Comparison of ENCODE assay signal across 7 cellular contexts in the genomic region with DNA sequence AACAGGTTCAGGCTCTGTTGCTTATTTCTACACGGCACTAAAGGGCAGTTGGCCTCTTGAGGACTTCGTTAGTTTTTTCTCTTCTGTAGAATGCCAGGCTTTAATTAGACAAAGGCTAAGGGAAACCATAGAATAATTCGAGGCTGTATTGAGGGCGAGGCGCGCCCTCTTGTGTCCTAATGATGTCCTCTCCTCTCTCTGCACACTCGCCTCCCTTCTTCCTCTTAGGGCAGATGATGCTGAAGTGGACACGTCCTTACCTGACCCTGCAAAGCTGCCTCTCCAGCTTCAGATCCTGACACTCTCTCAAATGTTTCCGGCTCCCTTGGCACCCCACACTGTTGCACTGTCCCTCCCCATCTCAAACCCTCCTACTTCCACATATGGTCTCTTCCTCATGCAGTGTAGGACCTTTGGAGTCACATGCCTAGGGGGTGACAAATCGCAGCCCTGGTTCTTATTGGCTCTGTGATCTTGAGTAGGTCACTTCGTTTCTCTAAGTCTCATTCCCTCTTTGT. TPM values are rescaled to one million over a fixed set of nuclear protein-coding genes. Genes with fewer than 3 reads are reported as not detected.
DNase-seq lines count a peak whose midpoint lies in the region; TF ChIP-seq lines count a peak whose summit lies in the region.

No MANE protein-coding gene starts in this region.

- peaks cover 42% of the 10 kb centered on the region for H3K4me1 ChIP-seq in Karpas-422 (ENCODE audit: low read length)
- peaks cover 20% of the 10 kb centered on the region for H3K4me1 ChIP-seq in neural progenitor cell

- H3K27me3 Mint-ChIP-seq in neural progenitor cell (ENCODE audit: insufficient read depth, low read depth) = no peaks in the 10 kb centered on the region

- H3K9me3 ChIP-seq in Karpas-422 (ENCODE audit: low read length) (no peaks in the 10 kb centered on the region), neural progenitor cell (ENCODE audit: low read depth) (no peaks in the 10 kb centered on the region)

- H4K20me1 ChIP-seq in Karpas-422 (ENCODE audit: insufficient read depth, low read depth, low read length) = no peaks in the 10 kb centered on the region
- no peaks in the 10 kb centered on the region for H4K20me1 ChIP-seq in neural progenitor cell (ENCODE audit: low read depth)

- H3K4me2 ChIP-seq in Karpas-422 (ENCODE audit: low read depth, low read length, poor library complexity, severe bottlenecking) (peak overlapping the region; percentile 54), neural progenitor cell (no peak overlapping the region)

- peaks cover 4% of the 10 kb centered on the region for H3F3A ChIP-seq in neural progenitor cell (ENCODE audit: low read depth)

- TF ChIP-seq CTCF in GM12872 (IDR thresholded peaks at IDR 0.05; ENCODE audit: insufficient read depth, low read depth, low read length) = peak; percentile 86
- TF ChIP-seq CTCF in fibroblast of pulmonary artery (IDR thresholded peaks at IDR 0.05; ENCODE audit: low read length, missing control alignments) = peak; percentile 82
- TF ChIP-seq CTCF in neural progenitor cell (IDR thresholded peaks at IDR 0.05) = peak; percentile 80

- H3K36me3 Mint-ChIP-seq in neural progenitor cell = no peaks in the 10 kb centered on the region

- H3K4me3 ChIP-seq in Karpas-422 (ENCODE audit: low read length) (no peak overlapping the region), fibroblast of pulmonary artery (replicated peaks; ENCODE audit: low read depth, low read length) (no peak overlapping the region), neural progenitor cell (no peak overlapping the region)

- H3K27ac ChIP-seq in Karpas-422 (ENCODE audit: low read length) (no peak overlapping the region), neural progenitor cell (no peak overlapping the region), substantia nigra (ENCODE audit: low read depth, low read length, poor library complexity, severe bottlenecking) (peak overlapping the region; percentile 62)

- DNase-seq in Karpas-422 = peak; percentile 92
- peak; percentile 64 for DNase-seq in OCI-M2 (lab: John Stamatoyannopoulos, UW; ENCODE audit: unreplicated experiment)
- DNase-seq in activated T-helper 1 cell treated with Interleukin-2 at 50 U/mL for 16 hours (ENCODE audit: low read depth) = peak; percentile 14
- peak; percentile 87 for DNase-seq in fibroblast of pulmonary artery (ENCODE audit: low read depth)
- DNase-seq in neural progenitor cell (ENCODE audit: low spot score) = peak; percentile 91
- DNase-seq in substantia nigra (lab: John Stamatoyannopoulos, UW) = peak in 45 of 49 donors; percentile 23 to 85 (median 70)

- no peaks in the 10 kb centered on the region for H3K9me3 Mint-ChIP-seq in neural progenitor cell

- H3K27me3 ChIP-seq in Karpas-422 (ENCODE audit: low read length) (no peaks in the 10 kb centered on the region), neural progenitor cell (no peaks in the 10 kb centered on the region)

- H3K79me2 ChIP-seq in Karpas-422 (ENCODE audit: low read length) (peaks cover 27% of the 10 kb centered on the region), neural progenitor cell (ENCODE audit: low read depth) (peaks cover 10% of the 10 kb centered on the region)

- H3K27ac Mint-ChIP-seq in neural progenitor cell = no peak overlapping the region

- H3K9ac ChIP-seq in Karpas-422 (ENCODE audit: low read length) (peak overlapping the region; percentile 29; the same call in 1 of the 2 replicates), neural progenitor cell (no peak overlapping the region)

- H3K36me3 ChIP-seq in Karpas-422 (ENCODE audit: insufficient read depth, low read length) (no peaks in the 10 kb centered on the region), neural progenitor cell (no peaks in the 10 kb centered on the region)

- H2AFZ ChIP-seq in Karpas-422 (ENCODE audit: low read length) (peak overlapping the region; percentile 96), neural progenitor cell (replicated peaks) (peak overlapping the region; percentile 95)

- H3K4me1 Mint-ChIP-seq in neural progenitor cell = peaks cover 33% of the 10 kb centered on the region

- H3K4me3 Mint-ChIP-seq in neural progenitor cell = peak overlapping the region; percentile 37

- no peaks in the 10 kb centered on the region for H3K9me2 ChIP-seq in Karpas-422 (replicated peaks; ENCODE audit: insufficient read depth, low read length)

RNA-seq across cellular contexts. Expression of gene ZSCAN20, which starts 1.9 kb away (rescaled TPM):
- total RNA-seq in Karpas-422 (2014; rRNA removed; shearing (Covaris generic); ENCODE audit: low replicate concordance) = 5.0 and 8.4 TPM in 2 replicates
- 11.4 and 14.8 TPM in 2 replicates for total RNA-seq in neural progenitor cell (ENCODE audit: low replicate concordance)

RNA-seq across cellular contexts. Expression of gene PHC2, which starts 39.7 kb away (rescaled TPM):
- total RNA-seq in Karpas-422 (2014; rRNA removed; shearing (Covaris generic); ENCODE audit: low replicate concordance) = 54.3 and 79.5 TPM in 2 replicates
- 65.0 and 108 TPM in 2 replicates for total RNA-seq in neural progenitor cell (ENCODE audit: low replicate concordance)

Comparison
In these comparisons a context has a peak if more than half of its experiments do, and no peak if none do; other contexts are left out.
1. DNase-seq: peak in every context shown above with its lines; median percentile 92 in Karpas-422; 91 in neural progenitor cell; 87 in fibroblast of pulmonary artery; 70 in substantia nigra; 64 in OCI-M2; 14 in activated T-helper 1 cell treated with Interleukin-2 at 50 U/mL for 16 hours.